In the genomic region with DNA sequence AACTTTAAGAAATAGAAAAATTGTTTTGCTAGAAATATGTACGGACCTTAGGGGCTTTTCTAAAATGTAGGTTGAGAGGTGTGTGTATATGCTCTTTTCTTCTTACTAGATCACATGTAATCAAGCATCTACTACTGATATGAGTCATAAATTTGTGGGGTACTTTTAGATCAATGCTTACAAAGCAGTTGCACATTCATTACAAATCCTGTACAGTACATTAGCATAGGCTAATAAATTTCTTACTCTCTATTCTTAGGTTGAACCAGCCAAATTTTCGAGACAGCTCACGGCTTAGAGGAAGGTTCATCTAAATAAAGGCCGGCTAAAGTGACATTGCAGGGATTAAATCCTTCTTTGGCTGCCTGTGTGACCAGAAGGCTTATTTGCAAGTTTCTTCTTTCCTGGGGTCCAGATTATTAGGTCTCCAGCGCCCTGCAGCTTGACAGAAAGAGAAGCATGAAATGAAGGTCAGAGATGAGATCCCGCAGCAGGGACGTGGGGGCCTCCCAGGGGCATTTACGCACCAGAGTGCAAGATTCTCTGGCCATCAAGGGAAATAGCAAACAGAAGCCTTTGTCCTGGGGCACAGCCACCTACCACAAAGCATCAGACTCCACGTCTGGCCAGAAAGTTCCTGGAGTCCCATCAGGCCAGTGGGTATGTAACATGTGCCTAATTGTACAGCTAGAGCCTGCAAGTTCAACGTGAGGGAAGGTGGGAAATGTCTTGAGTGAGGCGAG, we compare ENCODE assay signal across 1 cellular context.
TF ChIP-seq lines count a peak whose summit lies in the region.

No MANE protein-coding gene starts in this region.

TF ChIP-seq in HepG2, 621 proteins besides CTCF, POLR2A, EP300 and RAD21:
- TF ChIP-seq CAMTA2 (CRISPR knock-in tag; IDR thresholded peaks at IDR 0.05; ENCODE audit: borderline replicate concordance) (no peak), ZFAT (CRISPR knock-in tag; conservative IDR thresholded peaks at IDR 0.05) (no peak), ZNF615 (CRISPR knock-in tag; IDR thresholded peaks at IDR 0.05; ENCODE audit: borderline replicate concordance) (no peak), FOXC1 (CRISPR knock-in tag; IDR thresholded peaks at IDR 0.05; ENCODE audit: borderline replicate concordance) (no peak), ZNF841 (CRISPR knock-in tag; IDR thresholded peaks at IDR 0.05; ENCODE audit: borderline replicate concordance) (no peak), NFATC3 (CRISPR knock-in tag; IDR thresholded peaks at IDR 0.05) (no peak), PAWR (CRISPR knock-in tag; IDR thresholded peaks at IDR 0.05; ENCODE audit: borderline replicate concordance) (no peak), ARNT2 (CRISPR knock-in tag; IDR thresholded peaks at IDR 0.05; ENCODE audit: low read depth) (no peak), FOXO4 (CRISPR knock-in tag; conservative IDR thresholded peaks at IDR 0.05) (no peak), ZNF407 (CRISPR knock-in tag; IDR thresholded peaks at IDR 0.05; ENCODE audit: not compliant biosample characterization) (no peak), ZNF143 (CRISPR knock-in tag; IDR thresholded peaks at IDR 0.05) (no peak), ZNF562 (CRISPR knock-in tag; IDR thresholded peaks at IDR 0.05; ENCODE audit: borderline replicate concordance) (no peak), ZNF451 (CRISPR knock-in tag; IDR thresholded peaks at IDR 0.05) (no peak)
- TF ChIP-seq, protein P1, sequence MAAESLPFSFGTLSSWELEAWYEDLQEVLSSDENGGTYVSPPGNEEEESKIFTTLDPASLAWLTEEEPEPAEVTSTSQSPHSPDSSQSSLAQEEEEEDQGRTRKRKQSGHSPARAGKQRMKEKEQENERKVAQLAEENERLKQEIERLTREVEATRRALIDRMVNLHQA (CRISPR knock-in tag; IDR thresholded peaks at IDR 0.05) = no peak
TF ChIP-seq in HepG2: peak in this region for 0.
